In the genomic region with DNA sequence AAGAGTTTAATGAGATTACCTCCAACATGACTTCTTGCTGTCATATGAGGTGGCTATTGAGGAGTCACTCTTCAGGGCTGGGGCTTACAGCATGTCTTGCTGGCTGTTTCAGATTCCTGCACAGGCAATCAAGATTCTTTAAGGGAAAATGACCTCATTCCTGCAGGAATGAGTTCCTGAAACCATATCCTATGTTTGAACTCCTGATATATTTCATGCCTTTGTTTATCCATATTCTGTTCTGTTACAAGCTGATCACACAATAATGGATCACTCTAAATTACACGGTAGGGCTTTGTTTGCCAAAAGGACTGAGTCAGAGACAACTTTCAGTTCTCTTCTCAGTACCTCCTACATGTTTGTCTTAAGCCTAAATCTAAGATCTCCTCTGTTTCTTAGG, we compare ENCODE assay signal across 1 cellular context.
A peak's percentile ranks its signal among the peaks of the same experiment; 100 is the strongest.
TF ChIP-seq lines count a peak whose summit lies in the region.

No MANE protein-coding gene starts in this region.

TF ChIP-seq in SK-N-SH, 30 proteins besides CTCF, POLR2A, EP300 and RAD21 (continued from another document):
- no peak; the same call in 1 of the 2 replicates for TF ChIP-seq POLR2AphosphoS5 (IDR thresholded peaks at IDR 0.05; ENCODE audit: low read depth, low read length)
- peak; percentile 63; the same call in 1 of the 2 replicates for TF ChIP-seq TEAD4 (IDR thresholded peaks at IDR 0.05; ENCODE audit: borderline replicate concordance, insufficient read depth)
- peak; percentile 67 for TF ChIP-seq NFIC (IDR thresholded peaks at IDR 0.05; ENCODE audit: borderline replicate concordance)
- no peak for TF ChIP-seq RFX5 (IDR thresholded peaks at IDR 0.05; ENCODE audit: low read length)
- no peak for TF ChIP-seq SIN3A (IDR thresholded peaks at IDR 0.05; ENCODE audit: borderline replicate concordance, low read depth, low read length)
- TF ChIP-seq TAF1 (IDR thresholded peaks at IDR 0.05; ENCODE audit: borderline replicate concordance, low read depth, low read length): no peak
- TF ChIP-seq JUND (IDR thresholded peaks at IDR 0.05): peak; percentile 70
- no peak for TF ChIP-seq GABPA (IDR thresholded peaks at IDR 0.05; ENCODE audit: low read depth)
- TF ChIP-seq, protein P1, sequence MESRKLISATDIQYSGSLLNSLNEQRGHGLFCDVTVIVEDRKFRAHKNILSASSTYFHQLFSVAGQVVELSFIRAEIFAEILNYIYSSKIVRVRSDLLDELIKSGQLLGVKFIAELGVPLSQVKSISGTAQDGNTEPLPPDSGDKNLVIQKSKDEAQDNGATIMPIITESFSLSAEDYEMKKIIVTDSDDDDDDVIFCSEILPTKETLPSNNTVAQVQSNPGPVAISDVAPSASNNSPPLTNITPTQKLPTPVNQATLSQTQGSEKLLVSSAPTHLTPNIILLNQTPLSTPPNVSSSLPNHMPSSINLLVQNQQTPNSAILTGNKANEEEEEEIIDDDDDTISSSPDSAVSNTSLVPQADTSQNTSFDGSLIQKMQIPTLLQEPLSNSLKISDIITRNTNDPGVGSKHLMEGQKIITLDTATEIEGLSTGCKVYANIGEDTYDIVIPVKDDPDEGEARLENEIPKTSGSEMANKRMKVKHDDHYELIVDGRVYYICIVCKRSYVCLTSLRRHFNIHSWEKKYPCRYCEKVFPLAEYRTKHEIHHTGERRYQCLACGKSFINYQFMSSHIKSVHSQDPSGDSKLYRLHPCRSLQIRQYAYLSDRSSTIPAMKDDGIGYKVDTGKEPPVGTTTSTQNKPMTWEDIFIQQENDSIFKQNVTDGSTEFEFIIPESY (IDR thresholded peaks at IDR 0.05; ENCODE audit: borderline replicate concordance, low read depth): no peak
- TF ChIP-seq RCOR1 (IDR thresholded peaks at IDR 0.05; ENCODE audit: low read length): no peak
- TF ChIP-seq RXRA (IDR thresholded peaks at IDR 0.05; ENCODE audit: borderline replicate concordance, low read depth): 0 out of 2 replicates have a peak, but pooled peaks have one; percentile 30
- TF ChIP-seq, protein P2, sequence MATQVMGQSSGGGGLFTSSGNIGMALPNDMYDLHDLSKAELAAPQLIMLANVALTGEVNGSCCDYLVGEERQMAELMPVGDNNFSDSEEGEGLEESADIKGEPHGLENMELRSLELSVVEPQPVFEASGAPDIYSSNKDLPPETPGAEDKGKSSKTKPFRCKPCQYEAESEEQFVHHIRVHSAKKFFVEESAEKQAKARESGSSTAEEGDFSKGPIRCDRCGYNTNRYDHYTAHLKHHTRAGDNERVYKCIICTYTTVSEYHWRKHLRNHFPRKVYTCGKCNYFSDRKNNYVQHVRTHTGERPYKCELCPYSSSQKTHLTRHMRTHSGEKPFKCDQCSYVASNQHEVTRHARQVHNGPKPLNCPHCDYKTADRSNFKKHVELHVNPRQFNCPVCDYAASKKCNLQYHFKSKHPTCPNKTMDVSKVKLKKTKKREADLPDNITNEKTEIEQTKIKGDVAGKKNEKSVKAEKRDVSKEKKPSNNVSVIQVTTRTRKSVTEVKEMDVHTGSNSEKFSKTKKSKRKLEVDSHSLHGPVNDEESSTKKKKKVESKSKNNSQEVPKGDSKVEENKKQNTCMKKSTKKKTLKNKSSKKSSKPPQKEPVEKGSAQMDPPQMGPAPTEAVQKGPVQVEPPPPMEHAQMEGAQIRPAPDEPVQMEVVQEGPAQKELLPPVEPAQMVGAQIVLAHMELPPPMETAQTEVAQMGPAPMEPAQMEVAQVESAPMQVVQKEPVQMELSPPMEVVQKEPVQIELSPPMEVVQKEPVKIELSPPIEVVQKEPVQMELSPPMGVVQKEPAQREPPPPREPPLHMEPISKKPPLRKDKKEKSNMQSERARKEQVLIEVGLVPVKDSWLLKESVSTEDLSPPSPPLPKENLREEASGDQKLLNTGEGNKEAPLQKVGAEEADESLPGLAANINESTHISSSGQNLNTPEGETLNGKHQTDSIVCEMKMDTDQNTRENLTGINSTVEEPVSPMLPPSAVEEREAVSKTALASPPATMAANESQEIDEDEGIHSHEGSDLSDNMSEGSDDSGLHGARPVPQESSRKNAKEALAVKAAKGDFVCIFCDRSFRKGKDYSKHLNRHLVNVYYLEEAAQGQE (IDR thresholded peaks at IDR 0.05; ENCODE audit: low read depth, low read length): no peak
- TF ChIP-seq FOXJ3 (CRISPR knock-in tag; IDR thresholded peaks at IDR 0.05): no peak
- TF ChIP-seq, protein P3, sequence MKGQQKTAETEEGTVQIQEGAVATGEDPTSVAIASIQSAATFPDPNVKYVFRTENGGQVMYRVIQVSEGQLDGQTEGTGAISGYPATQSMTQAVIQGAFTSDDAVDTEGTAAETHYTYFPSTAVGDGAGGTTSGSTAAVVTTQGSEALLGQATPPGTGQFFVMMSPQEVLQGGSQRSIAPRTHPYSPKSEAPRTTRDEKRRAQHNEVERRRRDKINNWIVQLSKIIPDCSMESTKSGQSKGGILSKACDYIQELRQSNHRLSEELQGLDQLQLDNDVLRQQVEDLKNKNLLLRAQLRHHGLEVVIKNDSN (IDR thresholded peaks at IDR 0.05; ENCODE audit: borderline replicate concordance, low read depth): no peak
- TF ChIP-seq FOSL2 (IDR thresholded peaks at IDR 0.05; ENCODE audit: borderline replicate concordance, low read depth): peak; percentile 54; the same call in 1 of the 2 replicates
- peak; percentile 94 for TF ChIP-seq MEF2A (IDR thresholded peaks at IDR 0.05; ENCODE audit: borderline replicate concordance, low read depth)
- TF ChIP-seq YY1 (IDR thresholded peaks at IDR 0.05; ENCODE audit: low read depth): no peak
TF ChIP-seq in SK-N-SH: peak in this region for 9.
